Comparison of ENCODE assay signal across 12 cellular contexts in the genomic region with DNA sequence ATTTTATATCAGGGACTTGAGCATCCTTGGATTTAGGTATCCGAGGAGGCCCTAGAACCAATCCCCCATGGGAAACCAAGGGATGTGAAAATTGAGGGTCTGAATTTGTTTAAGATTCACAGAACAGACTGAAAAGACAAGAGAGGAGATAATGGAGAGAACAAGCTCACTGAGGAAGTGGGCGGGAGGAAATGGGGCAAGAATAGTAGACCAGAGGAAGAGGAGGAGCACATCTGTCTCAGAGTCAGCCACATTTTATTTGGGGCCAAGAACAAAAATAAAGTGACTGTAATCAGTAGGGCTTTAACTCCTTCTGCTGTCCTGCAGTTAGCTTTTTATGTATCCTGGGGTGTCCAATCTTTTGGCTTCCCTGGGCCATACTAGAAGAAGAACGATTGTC.
DNase-seq lines count a peak whose midpoint lies in the region; ATAC-seq and TF ChIP-seq lines count a peak whose summit lies in the region.
"Had no signal": no experiment of that assay in that cellular context is flagged by ENCODE, and none has a peak within 500 bp of the region (broad histone marks: within the 10 kb centered on the region; RNA-seq: fewer than 3 reads in every experiment).

No MANE protein-coding gene starts in this region.

- no peak overlapping the region for H3K27ac ChIP-seq in upper lobe of right lung
- H3K27ac ChIP-seq: adrenal gland, prostate gland, RWPE1 had no signal

- peaks cover 4 to 5% of the 10 kb centered on the region in 2 donors for H3K9me3 Mint-ChIP-seq in activated naive CD4-positive, alpha-beta T cell treated with anti-CD3 and anti-CD28 coated beads, Interleukin-2, amount 50 U/mL, for 72 hours

- H3K27me3 ChIP-seq in upper lobe of right lung = no peaks in the 10 kb centered on the region
- H3K27me3 ChIP-seq: adrenal gland had no signal

- H3K4me3 ChIP-seq in upper lobe of right lung = no peak overlapping the region
- H3K4me3 ChIP-seq: adrenal gland, prostate gland had no signal

- H3K9me3 ChIP-seq in upper lobe of right lung = no peaks in the 10 kb centered on the region
- H3K9me3 ChIP-seq: adrenal gland, prostate gland had no signal

- TF ChIP-seq CTCF in upper lobe of right lung (IDR thresholded peaks at IDR 0.05) = no peak

- intact Hi-C loops in Right ventricle myocardium superior (cut with DNase I) = no loop called here
- intact Hi-C loops in left cardiac atrium (cut with DNase I) = no loop called here
- intact Hi-C loops in upper lobe of right lung (cut with DNase I) = no loop called here

- no peaks in the 10 kb centered on the region for H3K36me3 ChIP-seq in upper lobe of right lung
- H3K36me3 ChIP-seq: adrenal gland, prostate gland had no signal

- H3K4me1 ChIP-seq in upper lobe of right lung = peaks cover 4% of the 10 kb centered on the region
- H3K4me1 ChIP-seq: adrenal gland, prostate gland had no signal

- ATAC-seq in Right ventricle myocardium superior (ENCODE audit: poor library complexity) = peak; percentile 46
- ATAC-seq in left cardiac atrium = no peak
- ATAC-seq in activated naive CD4-positive, alpha-beta T cell treated with anti-CD3 and anti-CD28 coated beads, Interleukin-2, amount 50 U/mL, for 72 hours = no peak
- ATAC-seq in upper lobe of right lung = peak; percentile 65
- no peak for ATAC-seq in HG02759 (IDR thresholded peaks at IDR 0.05; ENCODE audit: unreplicated experiment)

- DNase-seq in Right ventricle myocardium superior = no peak
- no peak for DNase-seq in left cardiac atrium
- DNase-seq in NOMO-1 treated with DMSO at 0.1 percent for 48 hours (lab: John Stamatoyannopoulos, UW; ENCODE audit: unreplicated experiment) = peak; percentile 72
- no peak for DNase-seq in activated naive CD4-positive, alpha-beta T cell treated with anti-CD3 and anti-CD28 coated beads, Interleukin-2, amount 50 U/mL, for 72 hours (ENCODE audit: low spot score in 2 of 2)
- DNase-seq in upper lobe of right lung = no peak
- DNase-seq in activated effector memory CD4-positive, alpha-beta T cell treated with anti-CD3 and anti-CD28 coated beads, Interleukin-2, amount 50 U/mL, for 16 hours = no peak
- no peak for DNase-seq in stimulated activated CD4-positive, alpha-beta T cell treated with anti-CD3 and anti-CD28 coated beads, Interleukin-12 subunit alpha, Interleukin-12 subunit beta, amount 100 ng/mL, for 4 hours
- DNase-seq: adrenal gland, NCI-H446 had no signal

- peak overlapping the region; percentile 52 to 57 for H3K27ac Mint-ChIP-seq in activated naive CD4-positive, alpha-beta T cell treated with anti-CD3 and anti-CD28 coated beads, Interleukin-2, amount 50 U/mL, for 72 hours

- H3K36me3 Mint-ChIP-seq in activated naive CD4-positive, alpha-beta T cell treated with anti-CD3 and anti-CD28 coated beads, Interleukin-2, amount 50 U/mL, for 72 hours = peaks cover 17 to 38% of the 10 kb centered on the region in 2 donors

Comparison
In these comparisons a context has a peak if more than half of its experiments do, and no peak if none do; other contexts are left out.
1. ATAC-seq: peak in Right ventricle myocardium superior (single experiment) and upper lobe of right lung (single experiment); none in left cardiac atrium (0 of 2), activated naive CD4-positive, alpha-beta T cell treated with anti-CD3 and anti-CD28 coated beads, Interleukin-2, amount 50 U/mL, for 72 hours (0 of 2) and HG02759 (single experiment).